Comparison of ENCODE assay signal across 8 cellular contexts in the genomic region with DNA sequence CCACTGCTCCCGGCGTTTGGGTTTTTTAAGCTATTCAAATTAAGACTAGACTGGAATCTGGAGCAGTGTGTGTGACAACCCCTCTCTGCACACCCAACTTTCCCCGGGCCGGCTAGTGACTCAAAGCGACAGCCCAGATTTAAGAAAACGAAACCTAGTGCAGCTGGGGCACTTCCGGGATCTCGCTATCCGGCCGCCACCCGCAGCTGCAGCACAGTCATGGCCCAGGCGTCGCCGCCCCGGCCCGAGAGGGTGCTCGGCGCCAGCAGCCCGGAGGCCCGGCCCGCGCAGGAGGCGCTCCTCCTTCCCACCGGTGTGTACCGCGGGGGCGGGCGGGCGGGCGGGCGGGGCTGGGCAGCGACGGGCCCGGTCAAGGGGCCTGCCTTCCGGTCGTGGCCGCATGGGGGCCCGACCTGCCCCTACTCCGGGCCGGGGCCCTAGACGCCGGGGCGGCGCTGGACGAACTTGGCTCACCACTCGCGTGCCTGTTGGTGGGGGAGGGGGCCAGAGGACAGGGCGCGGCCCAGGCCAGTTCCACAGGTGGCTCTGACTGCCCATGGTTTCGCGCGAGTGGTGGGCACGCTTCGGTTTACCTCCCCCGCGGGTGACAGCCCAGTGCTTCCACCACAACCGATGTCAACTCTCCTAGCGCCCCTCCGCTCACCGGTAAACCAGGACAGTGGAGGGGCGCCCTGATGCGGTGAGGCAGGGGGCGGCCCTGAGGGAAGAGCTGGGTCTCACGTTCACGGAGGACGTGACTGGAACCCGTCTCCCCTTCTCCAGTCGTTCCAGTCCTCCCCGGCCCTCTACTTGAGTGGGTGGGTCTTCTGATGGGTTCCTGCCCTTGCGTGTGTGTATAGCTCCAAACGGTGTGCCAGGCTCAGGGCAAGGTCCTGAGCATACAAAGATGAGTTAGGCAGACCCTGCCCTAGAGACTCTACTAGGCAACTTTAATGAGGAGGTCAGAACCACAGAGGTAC. TPM values are rescaled to one million over a fixed set of nuclear protein-coding genes. Genes with fewer than 3 reads are reported as not detected.
DNase-seq lines count a peak whose midpoint lies in the region; ATAC-seq, FAIRE-seq and TF ChIP-seq lines count a peak whose summit lies in the region.

Gene PHF11, plus strand, starts transcription at position 171 of the 980 bp plus-strand sequence. Its CDS starts 49 bp downstream, at position 220.

- TF ChIP-seq CTCF in GM13977 (IDR thresholded peaks at IDR 0.05; ENCODE audit: extremely low read depth, insufficient read depth, missing control alignments), result no peak
- peak; percentile 42; the same call in 1 of the 2 replicates for TF ChIP-seq CTCF in HepG2 (CRISPR knock-in tag; IDR thresholded peaks at IDR 0.05)

- no peaks in the 10 kb centered on the region for H3K79me2 ChIP-seq in HepG2 (ENCODE audit: insufficient read depth, low read length)

- POLR2A ChIA-PET in HepG2 (lab: Yijun Ruan, JAX), result interaction anchor here (1.0 to 4.4 kb wide), 7 partner anchors 10 to 182 kb away, joined by 3 to 47 read pairs (median 6); partner anchors contain the start of genes CAB39L, RCBTB1 and SETDB2

- DNase-seq in GM13977 (ENCODE audit: low spot score) (peak; percentile 92), NCI-H146 treated with DMSO at 0.1 percent for 48 hours (lab: John Stamatoyannopoulos, UW; ENCODE audit: unreplicated experiment) (peak; percentile 36), dermis blood vessel endothelial cell (peak; percentile 74), HepG2 (ENCODE audit: low spot score) (peak; percentile 63), NCI-H510A (lab: John Stamatoyannopoulos, UW) (no peak)
- peak; percentile 87 to 91 for DNase-seq in activated CD4-positive, alpha-beta T cell treated with anti-CD3 and anti-CD28 coated beads, Interleukin-2, amount 50 U/mL, for 48 hours
- DNase-seq in stimulated activated CD4-positive, alpha-beta T cell treated with anti-CD3 and anti-CD28 coated beads, Interleukin-4, amount 100 ng/mL, for 24 hours, result peak; percentile 91

- intact Hi-C loops in HepG2 (cut with micrococcal nuclease; ENCODE audit: unreplicated experiment), result loop anchor here (2.0 to 5.0 kb wide), 2 partner anchors 29 to 44 kb away; no protein-coding TSS in a partner anchor

- CTCF ChIA-PET in HepG2 (lab: Yijun Ruan, JAX; ENCODE audit: low intra/inter-chr PET ratio, low total read pairs), result no interaction called here

- no peak for FAIRE-seq in HepG2 (lab: Jason Lieb, UNC)

- H3K4me2 ChIP-seq in HepG2 (ENCODE audit: low read depth, low read length), result peak within 1 kb of the TSS; percentile 82

- no peak for TF ChIP-seq EP300 in HepG2 (IDR thresholded peaks at IDR 0.05; ENCODE audit: low read depth in 2 of 2, low read length in 2 of 2)
- TF ChIP-seq EP300 in HepG2 (CRISPR knock-in tag; IDR thresholded peaks at IDR 0.05; ENCODE audit: borderline replicate concordance), result no peak; the same call in 1 of the 2 replicates

- peaks cover 21% of the 10 kb centered on the region for H3K4me1 ChIP-seq in HepG2 (ENCODE audit: insufficient read depth, low read length)

- H4K20me1 ChIP-seq in HepG2 (ENCODE audit: insufficient read depth, low read length), result no peaks in the 10 kb centered on the region

- in situ Hi-C loops in GM13977 (cut with MboI; ENCODE audit: low pct_unique_long_range_greater_than_20kb, low sequenced_read_pairs, unreplicated experiment), result no loop called here
- in situ Hi-C loops in HepG2 (cut with HindIII; ENCODE audit: extremely low pct_ligation_motif_present, low pct_unique_long_range_greater_than_20kb), result no loop called here

- no peaks in the 10 kb centered on the region for H3K36me3 ChIP-seq in HepG2 (replicated peaks in 1 of 2; ENCODE audit: control insufficient read depth in 1 of 2, insufficient read depth in 2 of 2, low read length in 2 of 2)

- TF ChIP-seq POLR2A in HepG2 (IDR thresholded peaks at IDR 0.05; ENCODE audit: insufficient read depth in 1 of 2, low read depth in 2 of 2, low read length in 2 of 2), result peak; percentile 7 to 68; a peak in 3 of 4 replicates

- peak within 1 kb of the TSS; percentile 65 to 77 (median 75) for H3K4me3 ChIP-seq in HepG2 (replicated peaks in 1 of 3; ENCODE audit: insufficient read depth in 1 of 3, low read depth in 2 of 3, low read length in 3 of 3)

- ATAC-seq in HG02610 (IDR thresholded peaks at IDR 0.05; ENCODE audit: unreplicated experiment) (peak; percentile 92), HepG2 (peak; percentile 90)

- no peaks in the 10 kb centered on the region for H3K27me3 ChIP-seq in HepG2 (ENCODE audit: control insufficient read depth in 1 of 2, insufficient read depth in 2 of 2, low read length in 2 of 2)

- WGBS in HepG2 (ENCODE audit: low lambda C conversion rate), result 34% methylated on average over 12 of the region's 71 CpGs

- H2AFZ ChIP-seq in HepG2 (ENCODE audit: low read length), result no peak within 1 kb of the TSS

- peak; percentile 35; the same call in 1 of the 2 replicates for TF ChIP-seq RAD21 in HepG2 (CRISPR knock-in tag; IDR thresholded peaks at IDR 0.05)

- BruUV-seq in HepG2 (replicated peaks; lab: Mats Ljungman, UMichigan), result no TSS peak

- peak within 1 kb of the TSS; percentile 75 for H3K9ac ChIP-seq in HepG2 (ENCODE audit: insufficient read depth, low read depth, low read length)

- no peaks in the 10 kb centered on the region for H3K9me3 ChIP-seq in HepG2 (ENCODE audit: low read length)

- H3K27ac ChIP-seq in HepG2 (ENCODE audit: extremely low read length, insufficient read depth, low read length), result peak within 1 kb of the TSS; percentile 95

TF ChIP-seq in HepG2, 621 proteins besides CTCF, POLR2A, EP300 and RAD21 (continues in another document):
- TF ChIP-seq, protein P1, sequence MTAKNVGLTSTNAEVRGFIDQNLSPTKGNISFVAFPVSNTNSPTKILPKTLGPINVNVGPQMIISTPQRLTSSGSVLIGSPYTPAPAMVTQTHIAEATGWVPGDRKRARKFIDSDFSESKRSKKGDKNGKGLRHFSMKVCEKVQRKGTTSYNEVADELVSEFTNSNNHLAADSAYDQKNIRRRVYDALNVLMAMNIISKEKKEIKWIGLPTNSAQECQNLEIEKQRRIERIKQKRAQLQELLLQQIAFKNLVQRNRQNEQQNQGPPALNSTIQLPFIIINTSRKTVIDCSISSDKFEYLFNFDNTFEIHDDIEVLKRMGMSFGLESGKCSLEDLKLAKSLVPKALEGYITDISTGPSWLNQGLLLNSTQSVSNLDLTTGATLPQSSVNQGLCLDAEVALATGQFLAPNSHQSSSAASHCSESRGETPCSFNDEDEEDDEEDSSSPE (CRISPR knock-in tag; IDR thresholded peaks at IDR 0.05), result peak; percentile 27; the same call in 1 of the 2 replicates
- TF ChIP-seq PREB (CRISPR knock-in tag; IDR thresholded peaks at IDR 0.05) (no peak), MTA1 (CRISPR knock-in tag; IDR thresholded peaks at IDR 0.05; ENCODE audit: borderline replicate concordance) (peak; percentile 65; the same call in 1 of the 2 replicates), CCDC6 (CRISPR knock-in tag; IDR thresholded peaks at IDR 0.05) (peak; percentile 73; the same call in 1 of the 2 replicates), SAP130 (CRISPR knock-in tag; IDR thresholded peaks at IDR 0.05; ENCODE audit: low read depth) (peak; percentile 37), FOXO1 (CRISPR knock-in tag; IDR thresholded peaks at IDR 0.05) (peak; percentile 10; the same call in 1 of the 2 replicates), MIER3 (CRISPR knock-in tag; IDR thresholded peaks at IDR 0.05; ENCODE audit: borderline replicate concordance) (peak; percentile 20; the same call in 1 of the 2 replicates), ZNF205 (CRISPR knock-in tag; IDR thresholded peaks at IDR 0.05) (no peak)
- TF ChIP-seq, protein P2, sequence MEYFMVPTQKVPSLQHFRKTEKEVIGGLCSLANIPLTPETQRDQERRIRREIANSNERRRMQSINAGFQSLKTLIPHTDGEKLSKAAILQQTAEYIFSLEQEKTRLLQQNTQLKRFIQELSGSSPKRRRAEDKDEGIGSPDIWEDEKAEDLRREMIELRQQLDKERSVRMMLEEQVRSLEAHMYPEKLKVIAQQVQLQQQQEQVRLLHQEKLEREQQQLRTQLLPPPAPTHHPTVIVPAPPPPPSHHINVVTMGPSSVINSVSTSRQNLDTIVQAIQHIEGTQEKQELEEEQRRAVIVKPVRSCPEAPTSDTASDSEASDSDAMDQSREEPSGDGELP (IDR thresholded peaks at IDR 0.05; ENCODE audit: borderline replicate concordance, low read depth), result 0 out of 2 replicates have a peak, but pooled peaks have one; percentile 4

RNA-seq across cellular contexts. Expression of gene PHF11, which starts in this region (rescaled TPM):
- 11.1 and 13.7 TPM in 2 replicates for total RNA-seq in dermis blood vessel endothelial cell
- total RNA-seq in HepG2 (2016; rRNA removed; fragmentation: Illumina TruSeq; extraction: Trizol), result 9.0 and 15.8 TPM in 2 replicates
- 3.5 and 8.1 TPM in 2 replicates for total RNA-seq in HepG2 (2016; cell fraction: cytosol; rRNA removed; fragmentation: Illumina TruSeq; extraction: Trizol; ENCODE audit: low read depth)
- 9.8 and 12.7 TPM in 2 replicates for total RNA-seq in HepG2 (2016; cell fraction: insoluble cytoplasmic fraction; rRNA removed; fragmentation: Illumina TruSeq; extraction: Trizol)
- total RNA-seq in HepG2 (2016; cell fraction: membrane; rRNA removed; fragmentation: Illumina TruSeq; extraction: Trizol), result 9.7 and 10.0 TPM in 2 replicates
- total RNA-seq in HepG2 (2016; cell fraction: nucleus; rRNA removed; fragmentation: Illumina TruSeq; extraction: Trizol), result 18.8 and 22.6 TPM in 2 replicates
- 17.5 and 22.0 TPM in 2 replicates for polyA plus RNA-seq in HepG2 (2011; rRNA removed)
- 4.7 and 6.0 TPM in 2 replicates for polyA plus RNA-seq in HepG2 (2011; cell fraction: cytosol; rRNA removed)
- polyA plus RNA-seq in HepG2 (2011; cell fraction: nucleus; rRNA removed), result 36.1 and 40.1 TPM in 2 replicates
- polyA plus RNA-seq in HepG2 (2012), result 14.5 TPM in 2 replicates
- polyA plus RNA-seq in HepG2 (2016; cell fraction: cytosol; fragmentation: Illumina TruSeq; extraction: Trizol; ENCODE audit: low read depth), result 5.2 and 6.8 TPM in 2 replicates
- 10.5 and 12.9 TPM in 2 replicates for polyA plus RNA-seq in HepG2 (2016; cell fraction: insoluble cytoplasmic fraction; fragmentation: Illumina TruSeq; extraction: Trizol; ENCODE audit: low read depth)
- 7.1 and 7.3 TPM in 2 replicates for polyA plus RNA-seq in HepG2 (2016; cell fraction: membrane; fragmentation: Illumina TruSeq; extraction: Trizol; ENCODE audit: low read depth)
- 55.0 and 55.4 TPM in 2 replicates for polyA plus RNA-seq in HepG2 (2016; cell fraction: nucleus; fragmentation: Illumina TruSeq; extraction: Trizol; ENCODE audit: insufficient read depth, low read depth)
- polyA minus RNA-seq in HepG2 (2011; rRNA and poly(A)+ RNA removed; ENCODE audit: low replicate concordance), result 6.7 and 7.2 TPM in 2 replicates
- 3.6 and 5.0 TPM in 2 replicates for polyA minus RNA-seq in HepG2 (2011; cell fraction: cytosol; rRNA and poly(A)+ RNA removed)
- 23.8 and 26.6 TPM in 2 replicates for polyA minus RNA-seq in HepG2 (2011; cell fraction: nucleus; rRNA and poly(A)+ RNA removed)
